In the genomic region with DNA sequence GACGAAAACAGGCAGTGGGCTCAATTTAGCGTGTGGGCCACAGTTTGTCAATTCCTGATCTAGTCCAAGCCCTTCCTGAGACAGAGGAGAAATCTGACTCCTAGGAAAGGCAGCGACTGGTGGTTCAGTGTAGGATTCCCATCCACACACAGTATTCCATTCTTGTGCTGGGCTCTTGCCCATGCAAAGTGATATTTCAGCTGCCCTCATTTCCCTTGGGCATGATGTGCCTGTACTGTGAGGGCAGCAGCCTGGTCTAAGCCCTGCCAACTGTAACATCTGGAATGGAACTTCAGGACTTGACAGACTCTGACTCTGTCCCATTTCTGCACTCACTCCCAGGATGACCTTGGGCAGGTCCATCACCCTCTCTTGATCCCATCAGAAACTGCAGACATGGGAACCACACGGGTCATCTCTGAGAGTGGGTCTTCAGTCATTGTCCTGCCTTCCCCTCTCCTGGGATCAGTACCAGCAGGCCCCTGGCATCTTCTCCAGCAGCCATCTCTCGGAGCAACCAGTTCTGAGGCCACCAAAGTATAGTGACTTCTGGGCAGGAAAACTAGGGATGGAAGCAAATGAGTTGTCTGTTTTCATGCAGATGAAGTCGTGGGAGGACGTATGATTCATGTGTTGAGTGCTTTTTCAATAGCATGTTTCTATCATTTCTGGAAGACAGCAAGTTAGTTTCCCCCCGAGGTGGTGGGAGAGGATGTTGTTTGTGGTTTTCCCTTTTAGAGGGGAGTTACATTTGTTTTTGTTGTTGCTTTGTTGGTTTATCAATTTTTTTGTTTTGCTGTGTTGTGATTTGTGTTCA, we compare ENCODE assay signal across 12 cellular contexts. TPM values are rescaled to one million over a fixed set of nuclear protein-coding genes. Genes with fewer than 3 reads are reported as not detected.
DNase-seq lines count a peak whose midpoint lies in the region; ATAC-seq and TF ChIP-seq lines count a peak whose summit lies in the region.
"Had no signal": no experiment of that assay in that cellular context is flagged by ENCODE, and none has a peak within 500 bp of the region (broad histone marks: within the 10 kb centered on the region; RNA-seq: fewer than 3 reads in every experiment).

No MANE protein-coding gene starts in this region.

- no peaks in the 10 kb centered on the region for H3K36me3 ChIP-seq in DND-41 (ENCODE audit: insufficient read depth, low read length)
- H3K36me3 ChIP-seq: pancreas, thyroid gland had no signal

- peak overlapping the region; percentile 95 for H3K27ac Mint-ChIP-seq in activated naive CD4-positive, alpha-beta T cell treated with anti-CD3 and anti-CD28 coated beads for 36 hours
- H3K27ac Mint-ChIP-seq in naive thymus-derived CD8-positive, alpha-beta T cell = peak overlapping the region in 6 of 10 donors; percentile 16 to 89 (median 76)

- no peaks in the 10 kb centered on the region for H3K27me3 Mint-ChIP-seq in activated naive CD4-positive, alpha-beta T cell treated with anti-CD3 and anti-CD28 coated beads for 36 hours (ENCODE audit: low read depth)
- no peaks in the 10 kb centered on the region for H3K27me3 Mint-ChIP-seq in naive thymus-derived CD8-positive, alpha-beta T cell

- H3K36me3 Mint-ChIP-seq in activated naive CD4-positive, alpha-beta T cell treated with anti-CD3 and anti-CD28 coated beads for 36 hours (ENCODE audit: low read depth) = no peaks in the 10 kb centered on the region
- no peaks in the 10 kb centered on the region for H3K36me3 Mint-ChIP-seq in naive thymus-derived CD8-positive, alpha-beta T cell

- no peak overlapping the region for H2AFZ ChIP-seq in DND-41 (ENCODE audit: low read depth, low read length)

- DNase-seq in DND-41 = no peak
- peak; percentile 71 for DNase-seq in Jurkat, Clone E6-1 (ENCODE audit: low read depth, low spot score)
- peak; percentile 76 for DNase-seq in activated naive CD4-positive, alpha-beta T cell treated with anti-CD3 and anti-CD28 coated beads for 36 hours
- DNase-seq in naive thymus-derived CD8-positive, alpha-beta T cell = no peak
- DNase-seq in kidney tubule cell (ENCODE audit: low spot score) = no peak
- DNase-seq in superior temporal gyrus (ENCODE audit: extremely low spot score) = no peak
- DNase-seq: cerebellar nuclear complex, left colon, pancreas, SHP77, thyroid gland had no signal

- no peak overlapping the region for H3K4me3 ChIP-seq in DND-41 (ENCODE audit: low read depth in 1 of 2, low read length in 2 of 2)
- peak overlapping the region; percentile 8; the same call in 1 of the 2 replicates for H3K4me3 ChIP-seq in Jurkat, Clone E6-1 (ENCODE audit: low read length)
- H3K4me3 ChIP-seq: pancreas, thyroid gland had no signal

- peak overlapping the region; percentile 47 for H3K27ac ChIP-seq in DND-41 (ENCODE audit: low read length)
- H3K27ac ChIP-seq: pancreas, thyroid gland had no signal

- intact Hi-C loops in activated naive CD4-positive, alpha-beta T cell treated with anti-CD3 and anti-CD28 coated beads for 36 hours (cut with micrococcal nuclease) = loop anchor here (1.0 kb wide), 3 partner anchors 7 to 180 kb away; no protein-coding TSS in a partner anchor

- H3K4me3 Mint-ChIP-seq in activated naive CD4-positive, alpha-beta T cell treated with anti-CD3 and anti-CD28 coated beads for 36 hours = peak overlapping the region; percentile 20
- peak overlapping the region in 3 of 10 donors; percentile 2 to 44 (median 19) for H3K4me3 Mint-ChIP-seq in naive thymus-derived CD8-positive, alpha-beta T cell

- POLR2A ChIA-PET in naive thymus-derived CD8-positive, alpha-beta T cell (lab: Charles Lee) = no interaction called here

- H3K9ac ChIP-seq in DND-41 (ENCODE audit: low read depth, low read length) = no peak overlapping the region

- TF ChIP-seq CTCF in DND-41 (IDR thresholded peaks at IDR 0.05; ENCODE audit: borderline replicate concordance, extremely low read depth, low read length, poor library complexity, severe bottlenecking) = no peak

- H3K27me3 ChIP-seq in DND-41 (ENCODE audit: insufficient read depth, low read length, poor library complexity) = no peaks in the 10 kb centered on the region
- H3K27me3 ChIP-seq: pancreas, thyroid gland had no signal

- no peaks in the 10 kb centered on the region for H3K79me2 ChIP-seq in DND-41 (ENCODE audit: insufficient read depth, low read length)

- H3K4me2 ChIP-seq in DND-41 (ENCODE audit: insufficient read depth, low read length) = peak overlapping the region; percentile 30; the same call in 1 of the 2 replicates

- H4K20me1 ChIP-seq in DND-41 (ENCODE audit: insufficient read depth, low read length) = no peaks in the 10 kb centered on the region

- H3K4me1 Mint-ChIP-seq in activated naive CD4-positive, alpha-beta T cell treated with anti-CD3 and anti-CD28 coated beads for 36 hours (ENCODE audit: low read depth) = peaks cover 68% of the 10 kb centered on the region
- peaks cover 13 to 29% (median 28%) of the 10 kb centered on the region in 4 donors for H3K4me1 Mint-ChIP-seq in naive thymus-derived CD8-positive, alpha-beta T cell

- CTCF ChIA-PET in activated naive CD4-positive, alpha-beta T cell treated with anti-CD3 and anti-CD28 coated beads for 36 hours (lab: Charles Lee) = no interaction called here

- no peaks in the 10 kb centered on the region for H3K9me3 ChIP-seq in DND-41 (ENCODE audit: insufficient read depth, low read length, severe bottlenecking)
- H3K9me3 ChIP-seq: pancreas, thyroid gland had no signal

- no peaks in the 10 kb centered on the region for H3K9me3 Mint-ChIP-seq in activated naive CD4-positive, alpha-beta T cell treated with anti-CD3 and anti-CD28 coated beads for 36 hours
- no peaks in the 10 kb centered on the region for H3K9me3 Mint-ChIP-seq in naive thymus-derived CD8-positive, alpha-beta T cell

- ATAC-seq in DND-41 (ENCODE audit: insufficient read depth, low read depth) (peak; percentile 65), HG03196 (IDR thresholded peaks at IDR 0.05; ENCODE audit: unreplicated experiment) (no peak)
- no peak for ATAC-seq in naive thymus-derived CD8-positive, alpha-beta T cell
- ATAC-seq: left colon had no signal

- peaks cover 31% of the 10 kb centered on the region for H3K4me1 ChIP-seq in DND-41 (ENCODE audit: insufficient read depth, low read length)
- H3K4me1 ChIP-seq: pancreas had no signal

RNA-seq across cellular contexts. Expression of gene BCL2L14, which starts 54.2 kb away (rescaled TPM):
- polyA plus RNA-seq in Jurkat, Clone E6-1 (2012; ENCODE audit: insufficient read depth, insufficient read length) = not detected
- total RNA-seq in activated naive CD4-positive, alpha-beta T cell treated with anti-CD3 and anti-CD28 coated beads for 36 hours = 10 to 100 TPM; 19.4 to 21.8 TPM
- not detected for total RNA-seq in naive thymus-derived CD8-positive, alpha-beta T cell
- 1 to 10 TPM in 1 of 3 donors, not detected in 2; 1.0 TPM for polyA plus RNA-seq in naive thymus-derived CD8-positive, alpha-beta T cell

Comparison
In these comparisons a context has a peak if more than half of its experiments do, and no peak if none do; other contexts are left out.
1. DNase-seq: peak in Jurkat, Clone E6-1 (single experiment) and activated naive CD4-positive, alpha-beta T cell treated with anti-CD3 and anti-CD28 coated beads for 36 hours (single experiment); none in DND-41 (single experiment), naive thymus-derived CD8-positive, alpha-beta T cell (0 of 10), kidney tubule cell (single experiment) and superior temporal gyrus (single experiment).
2. RNA of gene BCL2L14, which starts 54.2 kb away (total RNA-seq): 19.4 to 21.8 TPM in activated naive CD4-positive, alpha-beta T cell treated with anti-CD3 and anti-CD28 coated beads for 36 hours; not detected in naive thymus-derived CD8-positive, alpha-beta T cell; every median in the first group is over 10 times any median in the second.